ENCODE assay signal across 2 cellular contexts in the genomic region with DNA sequence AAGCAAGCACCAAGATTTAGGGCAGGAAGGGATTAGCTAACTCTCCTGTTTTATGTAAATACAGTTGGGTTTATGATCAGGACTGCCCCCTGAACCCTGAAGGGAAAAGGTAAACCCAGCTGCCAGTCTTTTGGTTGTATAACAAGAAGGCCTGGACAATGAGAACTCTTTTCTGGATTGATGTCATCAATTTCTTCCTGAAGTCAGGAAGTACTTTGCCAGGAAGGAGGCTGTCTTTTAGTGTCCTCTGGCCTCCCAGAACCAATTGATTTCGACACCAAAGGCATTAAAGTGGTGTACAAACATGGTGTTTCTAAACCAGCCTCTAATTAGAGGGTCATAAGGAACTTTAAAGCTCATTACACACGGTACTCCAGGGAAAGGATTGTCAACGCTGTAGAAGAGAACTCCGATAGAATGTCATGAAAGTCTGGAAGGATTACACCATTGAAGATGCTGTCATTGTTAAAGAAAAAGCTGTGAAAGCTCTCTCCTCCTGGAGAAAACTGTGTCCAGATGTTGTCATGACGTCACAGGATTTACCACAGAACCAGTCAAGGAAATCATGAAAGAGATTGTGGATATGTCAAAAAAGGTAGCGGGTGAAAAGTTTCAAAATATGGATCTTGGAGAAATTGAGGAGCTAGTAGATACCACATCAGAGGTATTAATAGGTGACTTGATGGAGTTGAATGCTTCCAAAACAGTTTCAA.
TF ChIP-seq lines count a peak whose summit lies in the region.

No MANE protein-coding gene starts in this region.

TF ChIP-seq in HepG2, 621 proteins besides CTCF, POLR2A, EP300 and RAD21 (continued from another document and continues in another):
- TF ChIP-seq, protein P1, sequence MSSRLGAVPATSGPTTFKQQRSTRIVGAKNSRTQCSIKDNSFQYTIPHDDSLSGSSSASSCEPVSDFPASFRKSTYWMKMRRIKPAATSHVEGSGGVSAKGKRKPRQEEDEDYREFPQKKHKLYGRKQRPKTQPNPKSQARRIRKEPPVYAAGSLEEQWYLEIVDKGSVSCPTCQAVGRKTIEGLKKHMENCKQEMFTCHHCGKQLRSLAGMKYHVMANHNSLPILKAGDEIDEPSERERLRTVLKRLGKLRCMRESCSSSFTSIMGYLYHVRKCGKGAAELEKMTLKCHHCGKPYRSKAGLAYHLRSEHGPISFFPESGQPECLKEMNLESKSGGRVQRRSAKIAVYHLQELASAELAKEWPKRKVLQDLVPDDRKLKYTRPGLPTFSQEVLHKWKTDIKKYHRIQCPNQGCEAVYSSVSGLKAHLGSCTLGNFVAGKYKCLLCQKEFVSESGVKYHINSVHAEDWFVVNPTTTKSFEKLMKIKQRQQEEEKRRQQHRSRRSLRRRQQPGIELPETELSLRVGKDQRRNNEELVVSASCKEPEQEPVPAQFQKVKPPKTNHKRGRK (CRISPR knock-in tag; IDR thresholded peaks at IDR 0.05) = no peak
- TF ChIP-seq ZXDC (CRISPR knock-in tag; IDR thresholded peaks at IDR 0.05) (no peak), KDM1A (CRISPR knock-in tag; IDR thresholded peaks at IDR 0.05) (no peak), USF2 (IDR thresholded peaks at IDR 0.05; ENCODE audit: low read depth, low read length) (no peak), USF2 (CRISPR knock-in tag; IDR thresholded peaks at IDR 0.05; ENCODE audit: borderline replicate concordance) (no peak), ZNF704 (CRISPR knock-in tag; IDR thresholded peaks at IDR 0.05; ENCODE audit: borderline replicate concordance) (no peak)
- TF ChIP-seq, protein P2, sequence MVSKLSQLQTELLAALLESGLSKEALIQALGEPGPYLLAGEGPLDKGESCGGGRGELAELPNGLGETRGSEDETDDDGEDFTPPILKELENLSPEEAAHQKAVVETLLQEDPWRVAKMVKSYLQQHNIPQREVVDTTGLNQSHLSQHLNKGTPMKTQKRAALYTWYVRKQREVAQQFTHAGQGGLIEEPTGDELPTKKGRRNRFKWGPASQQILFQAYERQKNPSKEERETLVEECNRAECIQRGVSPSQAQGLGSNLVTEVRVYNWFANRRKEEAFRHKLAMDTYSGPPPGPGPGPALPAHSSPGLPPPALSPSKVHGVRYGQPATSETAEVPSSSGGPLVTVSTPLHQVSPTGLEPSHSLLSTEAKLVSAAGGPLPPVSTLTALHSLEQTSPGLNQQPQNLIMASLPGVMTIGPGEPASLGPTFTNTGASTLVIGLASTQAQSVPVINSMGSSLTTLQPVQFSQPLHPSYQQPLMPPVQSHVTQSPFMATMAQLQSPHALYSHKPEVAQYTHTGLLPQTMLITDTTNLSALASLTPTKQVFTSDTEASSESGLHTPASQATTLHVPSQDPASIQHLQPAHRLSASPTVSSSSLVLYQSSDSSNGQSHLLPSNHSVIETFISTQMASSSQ (IDR thresholded peaks at IDR 0.05; ENCODE audit: low read depth) = peak; percentile 49; the same call in 1 of the 2 replicates
- TF ChIP-seq, protein P2 (CRISPR knock-in tag; IDR thresholded peaks at IDR 0.05; ENCODE audit: borderline replicate concordance) = no peak; the same call in 1 of the 2 replicates

TF ChIP-seq in WTC11, 78 proteins besides CTCF, POLR2A, EP300 and RAD21 (continued from another document):
- TF ChIP-seq, protein P3, sequence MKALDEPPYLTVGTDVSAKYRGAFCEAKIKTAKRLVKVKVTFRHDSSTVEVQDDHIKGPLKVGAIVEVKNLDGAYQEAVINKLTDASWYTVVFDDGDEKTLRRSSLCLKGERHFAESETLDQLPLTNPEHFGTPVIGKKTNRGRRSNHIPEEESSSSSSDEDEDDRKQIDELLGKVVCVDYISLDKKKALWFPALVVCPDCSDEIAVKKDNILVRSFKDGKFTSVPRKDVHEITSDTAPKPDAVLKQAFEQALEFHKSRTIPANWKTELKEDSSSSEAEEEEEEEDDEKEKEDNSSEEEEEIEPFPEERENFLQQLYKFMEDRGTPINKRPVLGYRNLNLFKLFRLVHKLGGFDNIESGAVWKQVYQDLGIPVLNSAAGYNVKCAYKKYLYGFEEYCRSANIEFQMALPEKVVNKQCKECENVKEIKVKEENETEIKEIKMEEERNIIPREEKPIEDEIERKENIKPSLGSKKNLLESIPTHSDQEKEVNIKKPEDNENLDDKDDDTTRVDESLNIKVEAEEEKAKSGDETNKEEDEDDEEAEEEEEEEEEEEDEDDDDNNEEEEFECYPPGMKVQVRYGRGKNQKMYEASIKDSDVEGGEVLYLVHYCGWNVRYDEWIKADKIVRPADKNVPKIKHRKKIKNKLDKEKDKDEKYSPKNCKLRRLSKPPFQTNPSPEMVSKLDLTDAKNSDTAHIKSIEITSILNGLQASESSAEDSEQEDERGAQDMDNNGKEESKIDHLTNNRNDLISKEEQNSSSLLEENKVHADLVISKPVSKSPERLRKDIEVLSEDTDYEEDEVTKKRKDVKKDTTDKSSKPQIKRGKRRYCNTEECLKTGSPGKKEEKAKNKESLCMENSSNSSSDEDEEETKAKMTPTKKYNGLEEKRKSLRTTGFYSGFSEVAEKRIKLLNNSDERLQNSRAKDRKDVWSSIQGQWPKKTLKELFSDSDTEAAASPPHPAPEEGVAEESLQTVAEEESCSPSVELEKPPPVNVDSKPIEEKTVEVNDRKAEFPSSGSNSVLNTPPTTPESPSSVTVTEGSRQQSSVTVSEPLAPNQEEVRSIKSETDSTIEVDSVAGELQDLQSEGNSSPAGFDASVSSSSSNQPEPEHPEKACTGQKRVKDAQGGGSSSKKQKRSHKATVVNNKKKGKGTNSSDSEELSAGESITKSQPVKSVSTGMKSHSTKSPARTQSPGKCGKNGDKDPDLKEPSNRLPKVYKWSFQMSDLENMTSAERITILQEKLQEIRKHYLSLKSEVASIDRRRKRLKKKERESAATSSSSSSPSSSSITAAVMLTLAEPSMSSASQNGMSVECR (CRISPR knock-in tag; IDR thresholded peaks at IDR 0.05; ENCODE audit: borderline replicate concordance) = no peak
- TF ChIP-seq, protein P4, sequence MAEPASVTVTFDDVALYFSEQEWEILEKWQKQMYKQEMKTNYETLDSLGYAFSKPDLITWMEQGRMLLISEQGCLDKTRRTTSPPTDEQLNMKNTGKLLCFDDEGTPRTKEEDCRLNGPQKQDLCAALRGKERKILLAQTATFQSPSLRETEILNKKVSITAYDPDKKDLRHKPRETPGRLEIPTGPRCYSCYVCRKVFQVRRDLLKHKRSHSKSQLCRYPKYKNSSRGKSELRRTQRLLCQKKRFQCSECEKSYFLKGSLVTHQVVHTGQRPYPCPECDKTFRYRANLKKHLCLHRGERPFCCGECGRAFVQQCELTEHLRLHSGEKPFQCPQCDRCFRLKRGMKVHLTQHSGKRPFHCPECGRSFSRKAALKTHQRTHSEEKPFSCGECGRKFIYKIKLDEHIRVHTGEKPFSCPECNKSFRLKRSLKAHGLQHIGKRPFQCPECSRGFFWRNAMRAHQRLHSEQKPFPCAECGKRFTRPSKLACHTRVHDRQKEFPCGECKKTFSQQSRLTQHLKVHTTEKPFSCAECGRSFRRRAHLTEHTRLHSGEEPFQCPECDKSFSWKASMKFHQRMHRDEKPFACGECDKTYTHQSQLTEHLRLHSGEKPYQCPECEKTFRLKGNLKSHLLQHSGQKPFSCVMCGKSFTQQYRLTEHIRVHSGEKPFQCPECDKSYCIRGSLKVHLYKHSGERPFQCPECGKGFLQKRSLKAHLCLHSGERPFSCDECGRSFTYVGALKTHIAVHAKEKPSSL (CRISPR knock-in tag; conservative IDR thresholded peaks at IDR 0.05) = no peak
